1 cellular context compared by ENCODE assay signal in the genomic region with DNA sequence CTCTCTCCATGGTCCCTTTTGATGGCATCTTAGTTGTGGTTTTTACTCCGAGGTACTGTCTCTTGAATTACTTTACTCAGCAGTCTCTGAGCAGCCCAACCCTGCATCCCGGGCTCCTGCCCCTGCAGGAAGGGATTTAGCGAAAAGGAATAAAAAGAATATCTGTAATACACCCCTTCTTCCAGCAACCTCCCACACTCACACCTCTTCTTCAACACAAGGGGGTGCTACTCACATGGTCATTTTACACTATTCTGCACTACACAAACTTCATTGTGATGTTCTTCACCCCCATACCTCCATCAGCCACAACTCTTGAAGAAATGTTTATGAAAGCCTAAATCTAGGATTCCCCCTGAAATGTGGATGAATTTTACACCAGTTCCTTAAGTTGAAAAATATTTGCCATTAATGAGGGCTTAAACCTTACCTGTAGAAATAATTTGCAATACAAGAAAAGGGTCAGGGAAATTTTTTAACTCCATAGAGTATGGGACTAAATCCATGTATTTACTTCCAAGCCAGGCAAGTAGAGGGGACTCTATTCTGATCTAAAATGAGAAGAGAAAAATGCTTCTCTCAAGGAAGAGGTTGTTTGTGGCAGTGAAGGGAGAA.
TF ChIP-seq lines count a peak whose summit lies in the region.

No MANE protein-coding gene starts in this region.

TF ChIP-seq in GM12878, 131 proteins besides CTCF, POLR2A, EP300 and RAD21 (continued from another document):
- TF ChIP-seq RCOR1 (conservative IDR thresholded peaks at IDR 0.05; ENCODE audit: low read depth, low read length) = no peak
- TF ChIP-seq SP1 (IDR thresholded peaks at IDR 0.05; ENCODE audit: low read depth, low read length) = no peak
- TF ChIP-seq SMC3 (IDR thresholded peaks at IDR 0.05; ENCODE audit: borderline replicate concordance, low read length) = peak; percentile 83
- TF ChIP-seq YY1 (IDR thresholded peaks at IDR 0.05; ENCODE audit: low read depth, low read length) = 0 out of 2 replicates have a peak, but pooled peaks have one; percentile 40
- TF ChIP-seq HDAC2 (IDR thresholded peaks at IDR 0.05) = no peak
- TF ChIP-seq ZNF207 (IDR thresholded peaks at IDR 0.05; ENCODE audit: borderline replicate concordance) = no peak
